In the genomic region with DNA sequence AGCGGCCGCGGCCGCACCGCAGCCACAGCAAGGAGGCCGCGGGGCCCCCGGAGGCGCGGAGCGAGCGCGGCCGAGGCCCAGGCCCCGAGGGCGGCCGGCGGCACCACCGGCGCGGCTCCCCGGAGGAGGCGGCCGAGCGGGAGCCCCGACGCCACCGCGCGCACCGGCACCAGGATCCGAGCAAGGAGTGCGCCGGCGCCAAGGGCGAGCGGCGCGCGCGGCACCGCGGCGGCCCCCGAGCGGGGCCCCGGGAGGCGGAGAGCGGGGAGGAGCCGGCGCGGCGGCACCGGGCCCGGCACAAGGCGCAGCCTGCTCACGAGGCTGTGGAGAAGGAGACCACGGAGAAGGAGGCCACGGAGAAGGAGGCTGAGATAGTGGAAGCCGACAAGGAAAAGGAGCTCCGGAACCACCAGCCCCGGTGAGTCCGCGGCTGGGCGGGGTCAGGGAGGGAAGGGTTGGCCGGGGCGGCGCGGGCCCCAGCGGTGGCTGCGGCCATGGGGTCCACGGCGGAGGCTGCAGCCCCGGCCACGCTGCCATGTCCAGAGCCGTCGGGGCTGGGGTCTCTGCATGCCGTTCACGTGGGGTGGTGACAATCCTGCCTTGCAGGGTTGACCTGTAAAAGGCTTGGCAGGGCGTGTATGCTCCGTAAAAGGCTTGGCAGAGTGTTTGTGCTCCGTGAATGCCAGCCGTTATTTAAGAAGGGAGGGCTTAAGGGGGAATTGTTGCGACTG, we compare ENCODE assay signal across 12 cellular contexts.
A peak's percentile ranks its signal among the peaks of the same experiment; 100 is the strongest.
DNase-seq lines count a peak whose midpoint lies in the region; ATAC-seq and TF ChIP-seq lines count a peak whose summit lies in the region.
"Had no signal": no experiment of that assay in that cellular context is flagged by ENCODE, and none has a peak within 500 bp of the region (broad histone marks: within the 10 kb centered on the region; RNA-seq: fewer than 3 reads in every experiment).

No MANE protein-coding gene starts in this region.

- no peak overlapping the region for H3K9ac ChIP-seq in BLaER1

- H3K4me1 Mint-ChIP-seq in GM23338, result peaks cover 3% of the 10 kb centered on the region
- H3K4me1 Mint-ChIP-seq in nephron, result no peaks in the 10 kb centered on the region
- no peaks in the 10 kb centered on the region for H3K4me1 Mint-ChIP-seq in stimulated activated memory B cell treated with anti-CD40 and anti-IgM and Interleukin-4, amounts not matched to agents 10 μg/mL and 1 μg/mL and 100 μg/mL, for 72 hours

- H3K9me2 ChIP-seq in GM23338 (ENCODE audit: insufficient read depth), result no peaks in the 10 kb centered on the region

- H2AFZ ChIP-seq in GM23338, result peak overlapping the region; percentile 86

- TF ChIP-seq CTCF in GM23338 (conservative IDR thresholded peaks at IDR 0.05; ENCODE audit: low read depth in 2 of 2) (no peak), coronary artery (IDR thresholded peaks at IDR 0.05) (no peak), nephron (IDR thresholded peaks at IDR 0.05; ENCODE audit: unreplicated experiment in 3 of 3) (no peak)

- H3K4me3 ChIP-seq in BLaER1 (peak overlapping the region; percentile 38; the same call in 1 of the 2 replicates), GM23338 (peak overlapping the region; percentile 61), coronary artery (peak overlapping the region; percentile 47)
- H3K4me3 ChIP-seq: tibial artery had no signal

- H3F3A ChIP-seq in GM23338 (replicated peaks; ENCODE audit: low read depth), result no peaks in the 10 kb centered on the region; the same call in 1 of the 2 replicates

- no peak overlapping the region for H3K27ac ChIP-seq in BLaER1
- H3K27ac ChIP-seq in GM23338 (ENCODE audit: low read depth), result no peak overlapping the region
- no peak overlapping the region for H3K27ac ChIP-seq in coronary artery
- H3K27ac ChIP-seq: tibial artery, WERI-Rb-1 had no signal

- H3K27ac Mint-ChIP-seq in GM23338 (no peak overlapping the region; the same call in 1 of the 2 replicates), nephron (no peak overlapping the region)
- no peak overlapping the region for H3K27ac Mint-ChIP-seq in stimulated activated memory B cell treated with anti-CD40 and anti-IgM and Interleukin-4, amounts not matched to agents 10 μg/mL and 1 μg/mL and 100 μg/mL, for 72 hours
- H3K27ac Mint-ChIP-seq: activated T-cell treated with anti-CD3 and anti-CD28 coated beads, Interleukin-2, amount 50 U/mL, for 72 hours had no signal

- DNase-seq in GM23338 (ENCODE audit: low spot score), result peak; percentile 62
- no peak for DNase-seq in coronary artery (ENCODE audit: low spot score)
- DNase-seq in SIG-M5 treated with dmso at 0.1 percent for 504 hours (lab: John Stamatoyannopoulos, UW; ENCODE audit: unreplicated experiment), result no peak
- DNase-seq: activated T-cell treated with anti-CD3 and anti-CD28 coated beads, Interleukin-2, amount 50 U/mL, for 72 hours; NCI-H2107; WERI-Rb-1 had no signal

- peaks cover 11% of the 10 kb centered on the region for H3K27me3 Mint-ChIP-seq in GM23338 (ENCODE audit: insufficient read depth, low read depth, poor library complexity)
- H3K27me3 Mint-ChIP-seq in nephron (ENCODE audit: low read depth), result peaks cover 72% of the 10 kb centered on the region
- H3K27me3 Mint-ChIP-seq in stimulated activated memory B cell treated with anti-CD40 and anti-IgM and Interleukin-4, amounts not matched to agents 10 μg/mL and 1 μg/mL and 100 μg/mL, for 72 hours, result peaks cover 21% of the 10 kb centered on the region

- H3K36me3 Mint-ChIP-seq in GM23338 (ENCODE audit: low read depth) (peaks cover 18% of the 10 kb centered on the region), nephron (ENCODE audit: low read depth) (no peaks in the 10 kb centered on the region)
- no peaks in the 10 kb centered on the region for H3K36me3 Mint-ChIP-seq in stimulated activated memory B cell treated with anti-CD40 and anti-IgM and Interleukin-4, amounts not matched to agents 10 μg/mL and 1 μg/mL and 100 μg/mL, for 72 hours

- no peaks in the 10 kb centered on the region for H3K36me3 ChIP-seq in BLaER1
- H3K36me3 ChIP-seq in GM23338 (ENCODE audit: insufficient read depth), result no peaks in the 10 kb centered on the region
- H3K36me3 ChIP-seq: tibial artery had no signal

- peaks cover 60% of the 10 kb centered on the region for H3K27me3 ChIP-seq in BLaER1
- H3K27me3 ChIP-seq in GM23338 (ENCODE audit: insufficient read depth), result peaks cover 8% of the 10 kb centered on the region

- peak overlapping the region; percentile 43 for H3K4me2 ChIP-seq in BLaER1
- H3K4me2 ChIP-seq in GM23338, result peak overlapping the region; percentile 84

- H3K9me3 Mint-ChIP-seq in GM23338 (no peaks in the 10 kb centered on the region), nephron (no peaks in the 10 kb centered on the region)
- H3K9me3 Mint-ChIP-seq in stimulated activated memory B cell treated with anti-CD40 and anti-IgM and Interleukin-4, amounts not matched to agents 10 μg/mL and 1 μg/mL and 100 μg/mL, for 72 hours, result no peaks in the 10 kb centered on the region
- H3K9me3 Mint-ChIP-seq: activated T-cell treated with anti-CD3 and anti-CD28 coated beads, Interleukin-2, amount 50 U/mL, for 72 hours had no signal

- H3K9me3 ChIP-seq in BLaER1, result peaks cover 2% of the 10 kb centered on the region
- H3K9me3 ChIP-seq: tibial artery had no signal

- H3K4me1 ChIP-seq in BLaER1 (peaks cover 25% of the 10 kb centered on the region), GM23338 (ENCODE audit: insufficient read depth) (no peaks in the 10 kb centered on the region)

- H3K4me3 Mint-ChIP-seq in GM23338, result peak overlapping the region; percentile 72
- H3K4me3 Mint-ChIP-seq in nephron, result peak overlapping the region in 2 of 3 experiments; percentile 22 to 23
- no peak overlapping the region for H3K4me3 Mint-ChIP-seq in stimulated activated memory B cell treated with anti-CD40 and anti-IgM and Interleukin-4, amounts not matched to agents 10 μg/mL and 1 μg/mL and 100 μg/mL, for 72 hours

- peak; percentile 19 for ATAC-seq in GM23338
- ATAC-seq in stimulated activated memory B cell treated with anti-CD40 and anti-IgM and Interleukin-4, amounts not matched to agents 10 μg/mL and 1 μg/mL and 100 μg/mL, for 72 hours, result no peak
- no peak for ATAC-seq in HG03571 (IDR thresholded peaks at IDR 0.05; ENCODE audit: unreplicated experiment)
- ATAC-seq in HG02938 (IDR thresholded peaks at IDR 0.05; ENCODE audit: unreplicated experiment), result no peak

- no peaks in the 10 kb centered on the region for H3K79me2 ChIP-seq in GM23338 (replicated peaks; ENCODE audit: insufficient read depth)

- H4K20me1 ChIP-seq in BLaER1 (peaks cover 43% of the 10 kb centered on the region; the same call in 1 of the 2 replicates), GM23338 (replicated peaks; ENCODE audit: insufficient read depth) (no peaks in the 10 kb centered on the region)

TF ChIP-seq in GM23338, 12 proteins besides CTCF, POLR2A, EP300 and RAD21:
- TF ChIP-seq, protein P1, sequence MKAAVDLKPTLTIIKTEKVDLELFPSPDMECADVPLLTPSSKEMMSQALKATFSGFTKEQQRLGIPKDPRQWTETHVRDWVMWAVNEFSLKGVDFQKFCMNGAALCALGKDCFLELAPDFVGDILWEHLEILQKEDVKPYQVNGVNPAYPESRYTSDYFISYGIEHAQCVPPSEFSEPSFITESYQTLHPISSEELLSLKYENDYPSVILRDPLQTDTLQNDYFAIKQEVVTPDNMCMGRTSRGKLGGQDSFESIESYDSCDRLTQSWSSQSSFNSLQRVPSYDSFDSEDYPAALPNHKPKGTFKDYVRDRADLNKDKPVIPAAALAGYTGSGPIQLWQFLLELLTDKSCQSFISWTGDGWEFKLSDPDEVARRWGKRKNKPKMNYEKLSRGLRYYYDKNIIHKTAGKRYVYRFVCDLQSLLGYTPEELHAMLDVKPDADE (IDR thresholded peaks at IDR 0.05), result no peak
- no peak for TF ChIP-seq JUNB (IDR thresholded peaks at IDR 0.05; ENCODE audit: unreplicated experiment)
TF ChIP-seq in GM23338: peak in this region for 0.
